ENCODE assay signal across 1 cellular context in genomic region chr9:129139993-129140396, GRCh38.
TF ChIP-seq lines count a peak whose summit lies in the region.

No MANE protein-coding gene starts in this region.

TF ChIP-seq in PFSK-1, 5 proteins besides CTCF, POLR2A, EP300 and RAD21:
- TF ChIP-seq REST (IDR thresholded peaks at IDR 0.05; ENCODE audit: insufficient read depth in 1 of 2, low read depth in 2 of 2, low read length in 2 of 2), result peak in 1 of 2 experiments; percentile 75; a peak in 2 of 4 replicates
- peak; percentile 83 for TF ChIP-seq POLR2AphosphoS5 (IDR thresholded peaks at IDR 0.05; ENCODE audit: low read depth, low read length)
- peak; percentile 64; the same call in 1 of the 2 replicates for TF ChIP-seq TAF1 (IDR thresholded peaks at IDR 0.05; ENCODE audit: borderline replicate concordance, insufficient read depth, low read length)
- no peak for TF ChIP-seq FOXP2 (optimal IDR thresholded peaks at IDR 0.05; ENCODE audit: borderline replicate concordance, extremely low read depth, extremely low read length, insufficient read depth)
- peak; percentile 72; the same call in 1 of the 2 replicates for TF ChIP-seq SIN3A (IDR thresholded peaks at IDR 0.05; ENCODE audit: borderline replicate concordance, insufficient read depth, low read length)
